In the genomic region with DNA sequence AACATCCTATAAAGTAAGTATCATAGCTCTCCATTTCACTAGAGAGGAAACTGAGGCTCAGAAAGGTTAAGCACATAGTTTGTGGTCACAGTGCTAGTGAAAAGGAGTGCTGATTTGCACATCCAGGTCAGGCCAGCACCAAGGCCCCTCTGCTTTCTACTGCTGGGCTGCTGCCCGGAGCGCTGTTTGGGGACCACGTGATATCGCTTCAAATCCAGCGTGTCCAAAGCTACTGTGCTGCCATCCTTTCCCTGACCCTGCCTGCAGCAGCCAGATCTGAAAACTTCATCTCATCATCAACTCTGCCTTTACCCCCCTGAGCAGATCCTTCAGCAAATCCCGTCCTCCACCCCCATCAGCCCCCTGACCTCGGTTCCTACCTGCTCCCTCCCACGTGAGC, we compare ENCODE assay signal across 19 cellular contexts.
"Had no signal": no experiment of that assay in that cellular context is flagged by ENCODE, and none has a peak within 500 bp of the region (broad histone marks: within the 10 kb centered on the region; RNA-seq: fewer than 3 reads in every experiment).

No MANE protein-coding gene starts in this region.

- H3K27me3 ChIP-seq: esophagus muscularis mucosa, hepatocyte, neutrophil, stomach, transverse colon had no signal

- H3K4me3 Mint-ChIP-seq: dendritic cell treated with granulocyte-macrophage colony-stimulating factor and Interleukin-4, amounts not matched to agents 40 ng/mL and 50 ng/mL, for 4 days; effector memory CD8-positive, alpha-beta T cell; naive thymus-derived CD4-positive, alpha-beta T cell; nephron progenitor cell had no signal

- H3K36me3 Mint-ChIP-seq: naive thymus-derived CD4-positive, alpha-beta T cell had no signal

- H3K4me1 ChIP-seq: esophagus muscularis mucosa, stomach, transverse colon had no signal

- H3K4me3 ChIP-seq: esophagus muscularis mucosa, hepatocyte, lung, skin epidermis, stomach, thoracic aorta, transverse colon had no signal

- H3K4me1 Mint-ChIP-seq: naive thymus-derived CD4-positive, alpha-beta T cell had no signal

- H3K27me3 Mint-ChIP-seq: effector memory CD8-positive, alpha-beta T cell had no signal

- H3K36me3 ChIP-seq: neutrophil, thoracic aorta, transverse colon had no signal

- H3K27ac Mint-ChIP-seq: dendritic cell treated with granulocyte-macrophage colony-stimulating factor and Interleukin-4, amounts not matched to agents 40 ng/mL and 50 ng/mL, for 4 days; effector memory CD8-positive, alpha-beta T cell; naive thymus-derived CD4-positive, alpha-beta T cell; nephron progenitor cell had no signal

- DNase-seq: effector memory CD8-positive, alpha-beta T cell; kidney; left colon; left ventricle myocardium superior; mesendoderm; naive thymus-derived CD4-positive, alpha-beta T cell; nephron progenitor cell; stimulated activated CD4-positive, alpha-beta T cell treated with anti-CD3 and anti-CD28 coated beads, Interleukin-12 subunit alpha, Interleukin-12 subunit beta, amount 100 ng/mL, for 4 hours; stimulated activated naive CD4-positive, alpha-beta T cell; stomach; transverse colon had no signal

- H3K9me3 ChIP-seq: esophagus muscularis mucosa, neutrophil, stomach, thoracic aorta, transverse colon had no signal

- H3K9me3 Mint-ChIP-seq: dendritic cell treated with granulocyte-macrophage colony-stimulating factor and Interleukin-4, amounts not matched to agents 40 ng/mL and 50 ng/mL, for 4 days; effector memory CD8-positive, alpha-beta T cell; naive thymus-derived CD4-positive, alpha-beta T cell; nephron progenitor cell had no signal

- H3K27ac ChIP-seq: epithelial cell of prostate, esophagus muscularis mucosa, hepatocyte, neutrophil, skin epidermis, stomach, thoracic aorta, transverse colon had no signal
